Comparison of ENCODE assay signal across 16 cellular contexts in the genomic region with DNA sequence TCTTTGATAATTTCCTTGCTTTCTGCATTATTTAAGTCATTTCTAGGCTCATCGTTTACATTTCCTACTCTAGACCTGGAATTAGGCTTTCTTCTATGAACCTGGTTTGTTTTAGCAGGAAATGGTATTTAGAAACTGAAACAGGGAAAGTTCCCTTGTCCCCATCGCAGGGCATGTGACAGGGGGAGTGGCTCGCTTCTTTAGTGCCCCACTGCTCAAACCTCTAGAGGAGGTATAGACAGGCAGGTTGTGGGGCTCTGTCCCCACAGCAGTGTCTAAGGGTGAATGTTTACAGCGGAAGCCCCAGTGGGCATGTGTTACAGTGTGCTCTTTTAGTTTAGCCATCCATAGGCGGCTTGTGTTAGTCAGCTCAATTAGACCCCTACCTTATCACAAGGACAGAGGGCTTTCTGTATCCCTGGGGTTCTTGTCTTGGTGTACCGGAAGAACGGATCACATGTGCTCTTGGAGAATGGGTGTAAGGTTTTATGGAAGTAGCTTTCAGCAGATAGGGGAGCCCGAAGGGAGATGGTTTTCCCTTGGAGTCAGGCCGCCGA.
"Had no signal": no experiment of that assay in that cellular context is flagged by ENCODE, and none has a peak within 500 bp of the region (broad histone marks: within the 10 kb centered on the region; RNA-seq: fewer than 3 reads in every experiment).

No MANE protein-coding gene starts in this region.

- H3K9me3 ChIP-seq: mucosa of descending colon, prostate gland, right lobe of liver, upper lobe of left lung had no signal

- H3K4me3 Mint-ChIP-seq: activated T-cell treated with anti-CD3 and anti-CD28 coated beads, Interleukin-2, amount 50 U/mL, for 72 hours; nephron; stimulated activated memory B cell treated with anti-CD40 and anti-IgM and Interleukin-4, amounts not matched to agents 10 μg/mL and 1 μg/mL and 100 μg/mL, for 72 hours; T-cell had no signal

- H3K27me3 ChIP-seq: cardiac muscle cell, right lobe of liver, upper lobe of left lung had no signal

- H3K4me1 ChIP-seq: prostate gland, right lobe of liver, upper lobe of left lung had no signal

- H3K4me1 Mint-ChIP-seq: nephron had no signal

- H3K9me3 Mint-ChIP-seq: activated T-cell treated with anti-CD3 and anti-CD28 coated beads, Interleukin-2, amount 50 U/mL, for 72 hours; stimulated activated memory B cell treated with anti-CD40 and anti-IgM and Interleukin-4, amounts not matched to agents 10 μg/mL and 1 μg/mL and 100 μg/mL, for 72 hours; T-cell had no signal

- H3K27ac ChIP-seq: cardiac muscle cell, prostate gland, right lobe of liver, upper lobe of left lung had no signal

- H3K4me3 ChIP-seq: cardiac muscle cell, mucosa of descending colon, prostate gland, right lobe of liver, upper lobe of left lung had no signal

- ATAC-seq: activated T-cell treated with anti-CD3 and anti-CD28 coated beads, Interleukin-2, amount 50 U/mL, for 72 hours; left colon; mucosa of descending colon; stimulated activated memory B cell treated with anti-CD40 and anti-IgM and Interleukin-4, amounts not matched to agents 10 μg/mL and 1 μg/mL and 100 μg/mL, for 72 hours; T-cell had no signal

- H3K36me3 ChIP-seq: prostate gland, right lobe of liver had no signal

- H3K27ac Mint-ChIP-seq: activated T-cell treated with anti-CD3 and anti-CD28 coated beads, Interleukin-2, amount 50 U/mL, for 72 hours; nephron; stimulated activated memory B cell treated with anti-CD40 and anti-IgM and Interleukin-4, amounts not matched to agents 10 μg/mL and 1 μg/mL and 100 μg/mL, for 72 hours; T-cell had no signal

- H3K27me3 Mint-ChIP-seq: stimulated activated memory B cell treated with anti-CD40 and anti-IgM and Interleukin-4, amounts not matched to agents 10 μg/mL and 1 μg/mL and 100 μg/mL, for 72 hours; T-cell had no signal

- DNase-seq: activated CD4-positive, alpha-beta T cell treated with anti-CD3 and anti-CD28 coated beads, Interleukin-2, amount 50 U/mL, for 1 hour; activated CD8-positive, alpha-beta memory T cell treated with anti-CD3 and anti-CD28 coated beads, Interleukin-2, amount 50 U/mL, for 4 hours; activated T-cell treated with anti-CD3 and anti-CD28 coated beads, Interleukin-2, amount 50 U/mL, for 72 hours; effector CD4-positive, alpha-beta T cell; foreskin melanocyte; left colon; occipital lobe; right lobe of liver; stimulated activated CD4-positive, alpha-beta T cell treated with anti-CD3 and anti-CD28 coated beads, Interleukin-1b, Interleukin-23, amount 100 ng/mL, for 48 hours; T-cell; upper lobe of left lung had no signal
